8 cellular contexts compared by ENCODE assay signal in the genomic region with DNA sequence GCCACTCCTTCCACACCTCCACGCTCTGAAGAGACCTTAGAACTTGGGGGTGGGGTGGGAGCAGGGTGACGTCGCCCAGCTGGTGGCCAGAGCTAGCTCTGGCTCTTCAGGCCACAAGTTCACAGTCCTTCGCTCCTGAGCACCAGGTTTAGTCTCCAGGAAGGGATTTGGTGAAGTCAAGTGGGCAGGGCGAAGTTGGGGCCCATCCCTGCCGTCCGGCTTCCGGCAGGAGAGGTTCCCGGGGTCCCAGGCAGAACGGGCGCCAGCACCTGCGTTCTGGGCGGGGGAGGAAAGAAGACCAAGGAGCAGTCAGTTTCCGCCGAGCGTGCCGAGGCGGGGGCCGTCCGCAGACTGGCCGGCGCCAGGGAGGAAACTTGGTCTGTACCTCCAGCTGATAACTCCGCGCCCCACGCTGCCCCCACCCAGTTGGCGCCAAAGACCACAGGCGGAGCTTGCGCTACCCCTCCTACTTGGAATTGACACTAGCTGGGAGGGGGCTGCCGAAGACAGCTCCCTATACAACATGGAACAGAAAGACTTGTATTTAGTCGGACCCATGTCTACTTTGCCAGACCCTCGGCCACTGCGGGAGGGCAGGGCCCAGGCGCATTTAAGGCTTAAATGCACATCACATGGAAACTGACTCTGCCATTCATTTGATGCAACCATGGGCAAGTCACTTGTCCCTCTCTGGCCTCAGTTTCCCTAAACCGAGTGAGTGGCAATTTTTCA. TPM values are rescaled to one million over a fixed set of nuclear protein-coding genes. Genes with fewer than 3 reads are reported as not detected.
A peak's percentile ranks its signal among the peaks of the same experiment; 100 is the strongest.
DNase-seq lines count a peak whose midpoint lies in the region; ATAC-seq, FAIRE-seq and TF ChIP-seq lines count a peak whose summit lies in the region.

No MANE protein-coding gene starts in this region.

- TF ChIP-seq POLR2A in right lobe of liver (IDR thresholded peaks at IDR 0.05) = no peak

- POLR2A ChIA-PET in HEK293T (lab: Yijun Ruan, JAX) = interaction anchor here (0.7 to 3.9 kb wide), 34 partner anchors 9 to 628 kb away, joined by 3 to 35 read pairs (median 5); partner anchors contain the start of genes ASAP3, E2F2, ELOA and HNRNPR

- H3K9me3 ChIP-seq in BE2C = no peaks in the 10 kb centered on the region
- no peaks in the 10 kb centered on the region for H3K9me3 ChIP-seq in right lobe of liver

- intact Hi-C loops in right lobe of liver (cut with DNase I) = no loop called here

- peak overlapping the region; percentile 95 for H3K4me3 ChIP-seq in BE2C (ENCODE audit: low read depth, low read length)
- H3K4me3 ChIP-seq in bronchial epithelial cell (ENCODE audit: low read depth, low read length) = peak overlapping the region; percentile 62
- H3K4me3 ChIP-seq in right lobe of liver = peak overlapping the region; percentile 62 to 69 (median 64)

- H3K36me3 ChIP-seq in BE2C = peaks cover 23% of the 10 kb centered on the region
- peaks cover 2% of the 10 kb centered on the region for H3K36me3 ChIP-seq in bronchial epithelial cell (ENCODE audit: control insufficient read depth, insufficient read depth, low read length)
- H3K36me3 ChIP-seq in right lobe of liver = no peaks in the 10 kb centered on the region

- no peak for TF ChIP-seq CTCF in BE2C (IDR thresholded peaks at IDR 0.05; ENCODE audit: low read depth, low read length)
- no peak for TF ChIP-seq CTCF in bronchial epithelial cell (IDR thresholded peaks at IDR 0.05; ENCODE audit: insufficient read depth, low read length, severe bottlenecking)
- TF ChIP-seq CTCF in right lobe of liver (IDR thresholded peaks at IDR 0.05) = no peak

- CTCF ChIA-PET in HEK293T (lab: Yijun Ruan, JAX) = interaction anchor here (2.6 to 2.9 kb wide), 2 partner anchors 77 to 79 kb away, joined by 12 to 16 read pairs; no protein-coding TSS in a partner anchor

- ATAC-seq in right lobe of liver (peak in 3 of 4 donors; percentile 1 to 4 (median 1)), HG02759 (IDR thresholded peaks at IDR 0.05; ENCODE audit: unreplicated experiment) (no peak), GM21825 (IDR thresholded peaks at IDR 0.05; ENCODE audit: unreplicated experiment) (no peak)

- peak; percentile 76 for DNase-seq in BE2C
- peak; percentile 58 for DNase-seq in HEK293T (ENCODE audit: extremely low spot score)
- DNase-seq in SK-N-DZ (ENCODE audit: low spot score) = peak; percentile 74
- peak; percentile 38 for DNase-seq in bronchial epithelial cell (ENCODE audit: low read depth)
- peak; percentile 68 to 74 (median 73) for DNase-seq in right lobe of liver
- peak in 1 of 49 donors; percentile 18 for DNase-seq in substantia nigra (lab: John Stamatoyannopoulos, UW)

- no peak for FAIRE-seq in bronchial epithelial cell (lab: Jason Lieb, UNC)

- H3K27ac ChIP-seq in right lobe of liver (peak overlapping the region; percentile 73 to 93 (median 75)), substantia nigra (ENCODE audit: low read depth, low read length, poor library complexity, severe bottlenecking) (peak overlapping the region; percentile 77)

- 13% methylated on average over 8 of the region's 34 CpGs for WGBS in right lobe of liver (ENCODE audit: insufficient coverage, low coverage, low lambda C conversion rate, missing lambda C conversion rate)

- H3K27me3 ChIP-seq in BE2C = no peaks in the 10 kb centered on the region
- no peaks in the 10 kb centered on the region for H3K27me3 ChIP-seq in bronchial epithelial cell (ENCODE audit: control insufficient read depth, insufficient read depth, low read length)
- no peaks in the 10 kb centered on the region for H3K27me3 ChIP-seq in right lobe of liver

- H3K4me1 ChIP-seq in BE2C (peaks cover 37% of the 10 kb centered on the region), right lobe of liver (peaks cover 0 to 18% (median under 1%) of the 10 kb centered on the region in 4 donors)

TF ChIP-seq in HEK293T, 16 proteins besides CTCF, POLR2A, EP300 and RAD21:
- TF ChIP-seq CTBP1 (IDR thresholded peaks at IDR 0.05; ENCODE audit: borderline replicate concordance) (no peak), ELF4 (IDR thresholded peaks at IDR 0.05) (no peak), ARNT (IDR thresholded peaks at IDR 0.05) (peak; percentile 95), L3MBTL2 (conservative IDR thresholded peaks at IDR 0.05) (peak; percentile 17), LEF1 (IDR thresholded peaks at IDR 0.05; ENCODE audit: borderline replicate concordance) (no peak)

RNA-seq across cellular contexts. Expression of gene ID3, which starts 1.0 kb away (rescaled TPM):
- polyA plus RNA-seq in BE2C (2012; ENCODE audit: insufficient read depth, insufficient read length, low read depth) = 63.3 TPM
- 79.5 and 102 TPM in 2 replicates for polyA plus RNA-seq in SK-N-DZ (2014; cell fraction: cytosol; rRNA removed)
- polyA plus RNA-seq in SK-N-DZ (2014; cell fraction: nucleus; rRNA removed) = 83.1 and 85.5 TPM in 2 replicates
- 36.5 and 47.4 TPM in 2 replicates for total RNA-seq in bronchial epithelial cell
- 10 to 100 TPM; 12.7 to 44.6 (median 27.0) TPM for total RNA-seq in right lobe of liver

RNA-seq across cellular contexts. Expression of gene E2F2, which starts 27.3 kb away (rescaled TPM):
- polyA plus RNA-seq in BE2C (2012; ENCODE audit: insufficient read depth, insufficient read length, low read depth) = 0.73 TPM
- 26.6 and 31.0 TPM in 2 replicates for polyA plus RNA-seq in SK-N-DZ (2014; cell fraction: cytosol; rRNA removed)
- 19.0 and 22.7 TPM in 2 replicates for polyA plus RNA-seq in SK-N-DZ (2014; cell fraction: nucleus; rRNA removed)
- total RNA-seq in bronchial epithelial cell (under 0.01 and 0.38 TPM in 2 replicates), right lobe of liver (1 to 10 TPM in 1 of 6 experiments, under 1 TPM in 5; 0.18 to 1.2 (median 0.70) TPM)

Comparison
In these comparisons a context has a peak if more than half of its experiments do, and no peak if none do; other contexts are left out.
1. ATAC-seq: peak in right lobe of liver (3 of 4); none in HG02759 (single experiment) and GM21825 (single experiment).
2. Peak in every context shown above with its lines, with median percentiles within 50 percentile points of each other: H3K4me3 ChIP-seq.